In genomic region chr6:89356644-89357043, GRCh38 we compare ENCODE assay signal across 15 cellular contexts. TPM values are rescaled to one million over a fixed set of nuclear protein-coding genes. Genes with fewer than 3 reads are reported as not detected.
DNase-seq lines count a peak whose midpoint lies in the region; ATAC-seq lines count a peak whose summit lies in the region.
"Had no signal": no experiment of that assay in that cellular context is flagged by ENCODE, and none has a peak within 500 bp of the region (broad histone marks: within the 10 kb centered on the region; RNA-seq: fewer than 3 reads in every experiment).

No MANE protein-coding gene starts in this region.

- peaks cover 25% of the 10 kb centered on the region for H3K4me1 ChIP-seq in thymus (ENCODE audit: control insufficient read depth, insufficient read depth, low read length)

- intact Hi-C loops in left cardiac atrium (cut with DNase I) = no loop called here

- CTCF ChIA-PET in activated naive CD4-positive, alpha-beta T cell treated with anti-CD3 and anti-CD28 coated beads, Interleukin-2, amount 10 ng/mL, durations not matched to agents 7 days and 5 days (lab: Charles Lee) = interaction anchor here (0.6 to 2.1 kb wide), 5 partner anchors 11 to 395 kb away, joined by 3 to 12 read pairs (median 5); no protein-coding TSS in a partner anchor

- no peaks in the 10 kb centered on the region for H3K27me3 Mint-ChIP-seq in activated naive CD4-positive, alpha-beta T cell treated with anti-CD3 and anti-CD28 coated beads, Interleukin-2, amount 10 ng/mL, durations not matched to agents 7 days and 5 days
- H3K27me3 Mint-ChIP-seq in activated naive CD8-positive, alpha-beta T cell = no peaks in the 10 kb centered on the region

- H3K27me3 ChIP-seq in thymus (ENCODE audit: control insufficient read depth, insufficient read depth) = no peaks in the 10 kb centered on the region
- H3K27me3 ChIP-seq: adrenal gland had no signal

- ATAC-seq in GM18870 (IDR thresholded peaks at IDR 0.05; ENCODE audit: unreplicated experiment) (no peak), left cardiac atrium (no peak)

- H3K36me3 Mint-ChIP-seq in activated naive CD4-positive, alpha-beta T cell treated with anti-CD3 and anti-CD28 coated beads, Interleukin-2, amount 10 ng/mL, durations not matched to agents 7 days and 5 days = peaks cover 3% of the 10 kb centered on the region
- no peaks in the 10 kb centered on the region for H3K36me3 Mint-ChIP-seq in activated naive CD8-positive, alpha-beta T cell

- H3K4me3 Mint-ChIP-seq in activated naive CD4-positive, alpha-beta T cell treated with anti-CD3 and anti-CD28 coated beads, Interleukin-2, amount 10 ng/mL, durations not matched to agents 7 days and 5 days = peak overlapping the region; percentile 65
- H3K4me3 Mint-ChIP-seq in activated naive CD8-positive, alpha-beta T cell = peak overlapping the region; percentile 87

- peak overlapping the region; percentile 87 for H3K27ac Mint-ChIP-seq in activated naive CD4-positive, alpha-beta T cell treated with anti-CD3 and anti-CD28 coated beads, Interleukin-2, amount 10 ng/mL, durations not matched to agents 7 days and 5 days
- peak overlapping the region; percentile 83 for H3K27ac Mint-ChIP-seq in activated naive CD8-positive, alpha-beta T cell

- H3K36me3 ChIP-seq in thymus (ENCODE audit: control insufficient read depth, insufficient read depth) = no peaks in the 10 kb centered on the region
- H3K36me3 ChIP-seq: adrenal gland had no signal

- no peak overlapping the region for H3K4me3 ChIP-seq in thymus (ENCODE audit: low read length)
- H3K4me3 ChIP-seq: PC-9 had no signal

- H3K9me3 Mint-ChIP-seq in activated naive CD4-positive, alpha-beta T cell treated with anti-CD3 and anti-CD28 coated beads, Interleukin-2, amount 10 ng/mL, durations not matched to agents 7 days and 5 days = no peaks in the 10 kb centered on the region
- no peaks in the 10 kb centered on the region for H3K9me3 Mint-ChIP-seq in activated naive CD8-positive, alpha-beta T cell (ENCODE audit: low read depth)

- no peak for DNase-seq in activated naive CD4-positive, alpha-beta T cell treated with anti-CD3 and anti-CD28 coated beads, Interleukin-2, amount 10 ng/mL, durations not matched to agents 7 days and 5 days
- DNase-seq in activated naive CD4-positive, alpha-beta T cell treated with Interleukin-2 at 50 U/mL for 16 hours = no peak
- DNase-seq in NAMALWA (ENCODE audit: low spot score) = peak; percentile 80
- no peak for DNase-seq in cortex of kidney (lab: John Stamatoyannopoulos, UW)
- no peak for DNase-seq in left cardiac atrium
- DNase-seq: activated CD8-positive, alpha-beta memory T cell treated with anti-CD3 and anti-CD28 coated beads for 24 hours; adrenal gland; cerebellar nuclear complex; kidney glomerular epithelial cell; NCI-H226; PC-9; stimulated activated CD8-positive, alpha-beta memory T cell treated with anti-CD3 and anti-CD28 coated beads, Interleukin-4, amount 100 ng/mL, for 48 hours had no signal

- H3K27ac ChIP-seq in thymus (ENCODE audit: low read depth) = peak overlapping the region; percentile 77
- H3K27ac ChIP-seq: PC-9 had no signal

- H3K4me1 Mint-ChIP-seq in activated naive CD4-positive, alpha-beta T cell treated with anti-CD3 and anti-CD28 coated beads, Interleukin-2, amount 10 ng/mL, durations not matched to agents 7 days and 5 days = peaks cover 71% of the 10 kb centered on the region
- peaks cover 68% of the 10 kb centered on the region for H3K4me1 Mint-ChIP-seq in activated naive CD8-positive, alpha-beta T cell (ENCODE audit: low read depth)

- H3K9me3 ChIP-seq in thymus (ENCODE audit: control insufficient read depth) = no peaks in the 10 kb centered on the region
- H3K9me3 ChIP-seq: adrenal gland had no signal

RNA-seq across cellular contexts. Expression of gene UBE2J1, which starts 4.1 kb away (rescaled TPM):
- polyA plus RNA-seq in thymus = 41.2 TPM
- 10 to 100 TPM; 15.6 to 26.1 TPM for total RNA-seq in left cardiac atrium

RNA-seq across cellular contexts. Expression of gene GABRR2, which starts 41.5 kb away (rescaled TPM):
- 0.78 TPM for polyA plus RNA-seq in thymus
- total RNA-seq in left cardiac atrium = under 1 TPM; 0.53 to 0.97 TPM

RNA-seq across cellular contexts. Expression of gene RRAGD, which starts 55.4 kb away (rescaled TPM):
- polyA plus RNA-seq in thymus = 13.0 TPM
- 10 to 100 TPM; 89.5 to 99.6 TPM for total RNA-seq in left cardiac atrium
- total RNA-seq: PC-9 had no signal
